Comparison of ENCODE assay signal across 8 cellular contexts in genomic region chr6:148947621-148948444, GRCh38.
DNase-seq lines count a peak whose midpoint lies in the region; ATAC-seq, FAIRE-seq and TF ChIP-seq lines count a peak whose summit lies in the region.

No MANE protein-coding gene starts in this region.

- H3K27me3 Mint-ChIP-seq in WTC11 (ENCODE audit: low read depth), result no peaks in the 10 kb centered on the region

- no peaks in the 10 kb centered on the region for H3K9me3 Mint-ChIP-seq in WTC11

- no peak overlapping the region for H3K9ac ChIP-seq in kidney (ENCODE audit: low read length in 2 of 2)

- no peak overlapping the region for H3K27ac ChIP-seq in kidney (ENCODE audit: low read depth in 2 of 2, low read length in 2 of 2)

- H3K36me3 Mint-ChIP-seq in WTC11, result no peaks in the 10 kb centered on the region

- peak; percentile 61 for FAIRE-seq in kidney (lab: Jason Lieb, UNC)

- H3K27ac Mint-ChIP-seq in WTC11, result peak overlapping the region; percentile 85

- no peaks in the 10 kb centered on the region for H3K9me3 ChIP-seq in kidney (ENCODE audit: control insufficient read depth in 1 of 2, low read length in 2 of 2)

- peak; percentile 25 for DNase-seq in NCI-H2196 treated with DMSO at 0.1 percent for 48 hours (lab: John Stamatoyannopoulos, UW; ENCODE audit: unreplicated experiment)
- peak; percentile 93 for DNase-seq in WTC11 (ENCODE audit: low spot score)
- peak; percentile 88 to 89 for DNase-seq in cardiac fibroblast (ENCODE audit: low read depth in 2 of 2)
- DNase-seq in kidney, result peak; percentile 85
- DNase-seq in stimulated activated CD4-positive, alpha-beta T cell treated with anti-CD3 and anti-CD28 coated beads, Interleukin-2, amount 100 ng/mL, for 24 hours, result peak; percentile 85

- TF ChIP-seq CTCF in GM12872 (IDR thresholded peaks at IDR 0.05; ENCODE audit: insufficient read depth, low read depth, low read length) (peak; percentile 89), WTC11 (IDR thresholded peaks at IDR 0.05) (peak; percentile 87), cardiac fibroblast (IDR thresholded peaks at IDR 0.05; ENCODE audit: low read depth, low read length) (peak; percentile 88), kidney (IDR thresholded peaks at IDR 0.05; ENCODE audit: borderline replicate concordance, extremely low read depth, insufficient read depth) (peak; percentile 91)

- ATAC-seq in HG03039 (IDR thresholded peaks at IDR 0.05; ENCODE audit: unreplicated experiment) (peak; percentile 55), WTC11 (peak; percentile 96), HG03457 (IDR thresholded peaks at IDR 0.05; ENCODE audit: unreplicated experiment) (no peak)

- peaks cover 0 to 2% of the 10 kb centered on the region in 2 donors for H3K4me1 ChIP-seq in kidney (ENCODE audit: control insufficient read depth in 1 of 2, insufficient read depth in 1 of 2, low read depth in 1 of 2, low read length in 2 of 2)

- H3K4me3 ChIP-seq in cardiac fibroblast (replicated peaks in 1 of 2; ENCODE audit: low read depth in 2 of 2, low read length in 2 of 2) (no peak overlapping the region), kidney (ENCODE audit: low read length in 2 of 2) (no peak overlapping the region)

- POLR2A ChIA-PET in WTC11 (lab: Charles Lee), result no interaction called here

- H3K36me3 ChIP-seq in kidney (ENCODE audit: control insufficient read depth in 1 of 2, insufficient read depth in 2 of 2, low read length in 2 of 2), result no peaks in the 10 kb centered on the region

- no peak overlapping the region for H3K4me3 Mint-ChIP-seq in WTC11

- H3K4me1 Mint-ChIP-seq in WTC11, result peaks cover 49% of the 10 kb centered on the region

- intact Hi-C loops in kidney (cut with DNase I), result no loop called here

- CTCF ChIA-PET in WTC11 (lab: Charles Lee), result interaction anchor here (0.5 to 1.3 kb wide), 2 partner anchors 370 to 1036 kb away, joined by 3 to 8 read pairs; no protein-coding TSS in a partner anchor

TF ChIP-seq in WTC11, 78 proteins besides CTCF, POLR2A, EP300 and RAD21:
- no peak for TF ChIP-seq AR (CRISPR knock-in tag; IDR thresholded peaks at IDR 0.05)
- TF ChIP-seq STAT6 (CRISPR knock-in tag; conservative IDR thresholded peaks at IDR 0.05; ENCODE audit: low read depth), result no peak

Comparison
In these comparisons a context has a peak if more than half of its experiments do, and no peak if none do; other contexts are left out.
1. DNase-seq: peak in every context shown above with its lines; median percentile 93 in WTC11; 88 in cardiac fibroblast; 85 in kidney; 85 in stimulated activated CD4-positive, alpha-beta T cell treated with anti-CD3 and anti-CD28 coated beads, Interleukin-2, amount 100 ng/mL, for 24 hours; 25 in NCI-H2196 treated with DMSO at 0.1 percent for 48 hours.